ENCODE assay signal across 7 cellular contexts in the genomic region with DNA sequence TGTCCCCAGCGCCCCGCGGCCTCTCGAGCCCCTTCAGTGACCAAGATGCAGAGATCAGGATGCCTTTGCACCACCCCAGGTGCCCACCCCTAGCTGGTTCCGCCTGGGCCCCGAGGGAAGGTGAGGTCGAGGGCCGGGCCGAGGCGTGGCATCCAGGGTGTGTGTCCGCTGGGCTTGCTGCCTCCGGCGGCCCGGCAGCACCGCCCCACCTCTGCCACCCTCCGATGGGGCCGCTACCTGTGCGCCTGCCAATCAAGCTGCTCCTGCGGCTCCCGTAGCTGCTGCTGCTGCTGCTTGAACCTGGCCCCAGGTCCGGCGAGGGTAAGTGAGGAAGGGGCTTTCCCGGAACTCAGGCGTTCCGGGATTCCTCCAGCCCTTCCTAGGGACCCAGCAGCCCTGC. TPM values are rescaled to one million over a fixed set of nuclear protein-coding genes. Genes with fewer than 3 reads are reported as not detected.
DNase-seq lines count a peak whose midpoint lies in the region; ATAC-seq, FAIRE-seq and TF ChIP-seq lines count a peak whose summit lies in the region.
"Not testable (repeated sequence)": the region's sequence is repeated elsewhere in the genome, so short reads cannot be mapped to it uniquely, and the experiment has no call there.

No MANE protein-coding gene starts in this region.

- H3K4me2 ChIP-seq in GM23338 = peak overlapping the region; percentile 69

- H4K20me1 ChIP-seq in GM23338 (replicated peaks; ENCODE audit: insufficient read depth) = not testable (repeated sequence)

- not testable (repeated sequence) for H2AFZ ChIP-seq in GM23338

- H3K4me1 Mint-ChIP-seq in GM23338; WTC11; endodermal cell; stimulated activated naive CD8-positive, alpha-beta T cell treated with anti-CD3 and anti-CD28 coated beads, Interleukin-15, amount 100 ng/mL, for 72 hours: not testable (repeated sequence)

- H3K27me3 Mint-ChIP-seq in GM23338 (ENCODE audit: insufficient read depth, low read depth, poor library complexity); WTC11 (ENCODE audit: low read depth); endodermal cell (ENCODE audit: insufficient read depth); stimulated activated naive CD8-positive, alpha-beta T cell treated with anti-CD3 and anti-CD28 coated beads, Interleukin-15, amount 100 ng/mL, for 72 hours: not testable (repeated sequence)

- H3K27ac ChIP-seq in GM23338 (ENCODE audit: low read depth); endodermal cell (ENCODE audit: low read depth, low read length); left lung; pancreas: not testable (repeated sequence)

- intact Hi-C loops in left ventricle myocardium superior (cut with micrococcal nuclease); left lung (cut with DNase I); pancreas (cut with DNase I): not testable (repeated sequence)

- not testable (repeated sequence) for H3K27ac Mint-ChIP-seq in GM23338; WTC11; endodermal cell; stimulated activated naive CD8-positive, alpha-beta T cell treated with anti-CD3 and anti-CD28 coated beads, Interleukin-15, amount 100 ng/mL, for 72 hours

- not testable (repeated sequence) for H3K9me2 ChIP-seq in GM23338 (ENCODE audit: insufficient read depth)

- CTCF ChIA-PET in WTC11 (lab: Charles Lee) = not testable (repeated sequence)

- not testable (repeated sequence) for H3F3A ChIP-seq in GM23338 (replicated peaks; ENCODE audit: low read depth)

- not testable (repeated sequence) for TF ChIP-seq CTCF in GM23338 (conservative IDR thresholded peaks at IDR 0.05; ENCODE audit: low read depth in 2 of 2); WTC11 (IDR thresholded peaks at IDR 0.05); endodermal cell (conservative IDR thresholded peaks at IDR 0.05); left lung (IDR thresholded peaks at IDR 0.05); pancreas (IDR thresholded peaks at IDR 0.05)

- FAIRE-seq in pancreas (lab: Jason Lieb, UNC) = not testable (repeated sequence)

- H3K9me3 Mint-ChIP-seq in GM23338; WTC11; endodermal cell; stimulated activated naive CD8-positive, alpha-beta T cell treated with anti-CD3 and anti-CD28 coated beads, Interleukin-15, amount 100 ng/mL, for 72 hours: not testable (repeated sequence)

- peak overlapping the region; percentile 46; the same call in 2 of the 3 replicates for H3K4me3 Mint-ChIP-seq in GM23338
- peak overlapping the region; percentile 55 for H3K4me3 Mint-ChIP-seq in WTC11
- H3K4me3 Mint-ChIP-seq in endodermal cell = peak overlapping the region; percentile 35
- H3K4me3 Mint-ChIP-seq in stimulated activated naive CD8-positive, alpha-beta T cell treated with anti-CD3 and anti-CD28 coated beads, Interleukin-15, amount 100 ng/mL, for 72 hours = not testable (repeated sequence)

- not testable (repeated sequence) for H3K79me2 ChIP-seq in GM23338 (replicated peaks; ENCODE audit: insufficient read depth)

- not testable (repeated sequence) for H3K9ac ChIP-seq in endodermal cell (ENCODE audit: extremely low read depth, low read length, poor library complexity, severe bottlenecking)

- POLR2A ChIA-PET in WTC11 (lab: Charles Lee) = not testable (repeated sequence)

- not testable (repeated sequence) for H3K36me3 ChIP-seq in GM23338 (ENCODE audit: insufficient read depth); endodermal cell (ENCODE audit: control insufficient read depth, insufficient read depth, low read length); left lung; pancreas

- ATAC-seq in GM23338 (peak; percentile 81), WTC11 (peak; percentile 75), left ventricle myocardium superior (peak; percentile 41), left lung (peak; percentile 69), pancreas (peak; percentile 28 to 56 (median 48))
- ATAC-seq in stimulated activated naive CD8-positive, alpha-beta T cell treated with anti-CD3 and anti-CD28 coated beads, Interleukin-15, amount 100 ng/mL, for 72 hours = peak; percentile 41

- H3K36me3 Mint-ChIP-seq in GM23338 (ENCODE audit: low read depth); WTC11; endodermal cell (ENCODE audit: low read depth): not testable (repeated sequence)

- H3K4me3 ChIP-seq in GM23338 = peak overlapping the region; percentile 51
- not testable (repeated sequence) for H3K4me3 ChIP-seq in endodermal cell (ENCODE audit: low read length); left lung; pancreas

- H3K27me3 ChIP-seq in GM23338 (ENCODE audit: insufficient read depth); endodermal cell (ENCODE audit: control insufficient read depth, insufficient read depth, low read length, poor library complexity, severe bottlenecking); left lung; pancreas: not testable (repeated sequence)

- H3K4me1 ChIP-seq in GM23338 (ENCODE audit: insufficient read depth); endodermal cell (ENCODE audit: control insufficient read depth, insufficient read depth, low read length); left lung; pancreas: not testable (repeated sequence)

- not testable (repeated sequence) for DNase-seq in GM23338 (ENCODE audit: low spot score); endodermal cell; left ventricle myocardium superior; left lung; stimulated activated naive CD8-positive, alpha-beta T cell treated with anti-CD3 and anti-CD28 coated beads, Interleukin-15, amount 100 ng/mL, for 72 hours
- peak; percentile 21 for DNase-seq in WTC11 (ENCODE audit: low spot score)
- DNase-seq in pancreas = peak in 1 of 6 donors; percentile 20

- not testable (repeated sequence) for H3K9me3 ChIP-seq in endodermal cell (ENCODE audit: control insufficient read depth, low read length); left lung; pancreas

- WGBS in endodermal cell (ENCODE audit: insufficient coverage in 1 of 2, insufficient read length in 1 of 2), 2 experiments = 0% methylated on average over 4 of the region's 25 CpGs; no CpG with 5 or more reads in 1 of the 2 experiments
- WGBS in pancreas, 2 donors = 2 to 20% methylated on average over 1 to 10 of the region's 25 CpGs

RNA-seq across cellular contexts. Expression of a gene that starts 11.0 kb away (rescaled TPM):
- total RNA-seq in GM23338 (2014; rRNA removed; shearing (Covaris generic)) = 1.5 TPM in 1 of 2 replicates, not detected in the other
- polyA plus RNA-seq in GM23338 (2016; fragmentation: Nextera tagmentation; extraction: Ambion mirVana) = 1.8 and 3.0 TPM in 2 replicates
- total RNA-seq in WTC11 (2021) = 0.83 to 2.6 TPM (median 2.5 TPM) in 3 replicates
- total RNA-seq in endodermal cell = 1 to 10 TPM; 1.8 to 3.5 TPM
- 0.93 TPM for polyA plus RNA-seq in endodermal cell (2013, experiment 1 of 2)
- polyA plus RNA-seq in endodermal cell (2013, experiment 2 of 2) = 1.0 TPM
- total RNA-seq in left ventricle myocardium superior = 0.40 TPM
- total RNA-seq in left lung = 1 to 10 TPM in 1 of 2 donors, under 1 TPM in 1; 0.76 to 4.7 TPM
- 1 to 10 TPM in 2 of 6 donors, under 1 TPM in 3, not detected in 1; 0.25 to 2.0 (median 0.58) TPM for total RNA-seq in pancreas
- under 1 TPM; 0.61 to 0.77 TPM for polyA plus RNA-seq in pancreas

RNA-seq across cellular contexts. Expression of a gene that starts 29.4 kb away (rescaled TPM):
- total RNA-seq in GM23338 (2014; rRNA removed; shearing (Covaris generic)) = 323 and 339 TPM in 2 replicates
- polyA plus RNA-seq in GM23338 (2016; fragmentation: Nextera tagmentation; extraction: Ambion mirVana) = 0.68 and 1.8 TPM in 2 replicates
- 92.5 to 144 TPM (median 103 TPM) in 3 replicates for total RNA-seq in WTC11 (2021)
- total RNA-seq in endodermal cell = 10 to 100 TPM; 38.1 to 54.3 TPM
- 136 TPM for polyA plus RNA-seq in endodermal cell (2013, experiment 1 of 2)
- polyA plus RNA-seq in endodermal cell (2013, experiment 2 of 2) = 124 TPM
- total RNA-seq in left ventricle myocardium superior = 28.2 TPM
- total RNA-seq in left lung = 10 to 100 TPM; 10.6 to 42.2 TPM
- total RNA-seq in pancreas = 10 to 100 TPM; 32.6 to 76.5 (median 50.5) TPM
- 10 to 100 TPM; 38.7 to 49.0 TPM for polyA plus RNA-seq in pancreas
